Comparison of ENCODE assay signal across 25 cellular contexts in the genomic region with DNA sequence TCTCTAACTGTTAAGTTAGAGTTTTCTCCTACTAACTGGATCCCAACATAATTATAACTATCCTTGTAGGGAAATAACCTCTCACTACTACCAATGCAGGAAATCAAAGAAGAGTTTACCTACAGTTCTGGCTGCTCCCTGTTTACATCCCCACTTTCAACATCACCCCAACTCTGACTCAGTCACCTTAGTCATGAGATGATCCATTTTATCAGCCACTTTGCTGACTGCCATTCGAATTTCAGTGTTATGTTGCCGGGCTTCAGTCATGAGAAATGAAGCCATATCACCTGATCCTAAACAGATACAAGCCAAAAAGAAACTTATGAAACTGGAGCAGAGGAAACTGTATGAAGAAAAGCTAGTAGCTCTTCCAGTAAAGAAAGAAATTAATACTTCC. TPM values are rescaled to one million over a fixed set of nuclear protein-coding genes. Genes with fewer than 3 reads are reported as not detected.
DNase-seq lines count a peak whose midpoint lies in the region; ATAC-seq and TF ChIP-seq lines count a peak whose summit lies in the region.
"Had no signal": no experiment of that assay in that cellular context is flagged by ENCODE, and none has a peak within 500 bp of the region (broad histone marks: within the 10 kb centered on the region; RNA-seq: fewer than 3 reads in every experiment).

No MANE protein-coding gene starts in this region.

- intact Hi-C loops in left cardiac atrium (cut with DNase I), result no loop called here

- peaks cover 4% of the 10 kb centered on the region for H3K79me2 ChIP-seq in ACC112 (ENCODE audit: control insufficient read depth, insufficient read depth, low read length, unreplicated experiment)

- TF ChIP-seq CTCF in fibroblast of villous mesenchyme (IDR thresholded peaks at IDR 0.05; ENCODE audit: insufficient read depth, low read depth, low read length), result no peak

- ATAC-seq in HG03432 (IDR thresholded peaks at IDR 0.05; ENCODE audit: unreplicated experiment) (no peak), left cardiac atrium (no peak)
- ATAC-seq: A549; heart right ventricle; naive thymus-derived CD4-positive, alpha-beta T cell had no signal

- no peak overlapping the region for H2AFZ ChIP-seq in ACC112 (ENCODE audit: low read length, unreplicated experiment)
- H2AFZ ChIP-seq: PC-9 had no signal

- H3K27ac ChIP-seq in ACC112 (ENCODE audit: low read depth, low read length), result peak overlapping the region; percentile 12; the same call in 1 of the 2 replicates
- H3K27ac ChIP-seq: A549, adrenal gland, heart right ventricle, PC-9, vagina had no signal

- peak; percentile 51 for DNase-seq in HPDE6-E6E7 (ENCODE audit: extremely low spot score)
- DNase-seq in amniotic epithelial cell (ENCODE audit: low read depth), result peak; percentile 80
- DNase-seq in fibroblast of villous mesenchyme (ENCODE audit: low read depth), result peak; percentile 19
- DNase-seq in left cardiac atrium, result no peak
- DNase-seq in DMS114 treated with DMSO at 0.1 percent for 48 hours (lab: John Stamatoyannopoulos, UW; ENCODE audit: unreplicated experiment), result no peak
- DNase-seq in putamen (ENCODE audit: low spot score), result no peak
- DNase-seq: activated CD4-positive, CD25-positive, alpha-beta regulatory T cell treated with anti-CD3 and anti-CD28 coated beads, Interleukin-2, amount 50 U/mL, for 72 hours; activated naive CD4-positive, alpha-beta T cell treated with Interleukin-2 at 50 U/mL for 16 hours; activated T-cell treated with anti-CD3 and anti-CD28 coated beads, Interleukin-2, amount 50 U/mL, for 48 hours; adrenal gland; DMS79 treated with DMSO at 0.1 percent for 48 hours; heart right ventricle; naive thymus-derived CD4-positive, alpha-beta T cell; NCI-H1092 treated with DMSO at 0.1 percent for 48 hours; NCI-H1930; NCI-H2227 treated with DMSO at 0.1 percent for 48 hours; nucleus accumbens; PC-9; SIG-M5; small intestine; stimulated activated CD4-positive, alpha-beta T cell treated with anti-CD3 and anti-CD28 coated beads, Interleukin-2, amount 100 ng/mL, for 24 hours had no signal

- H3K4me1 ChIP-seq in ACC112 (ENCODE audit: control insufficient read depth, insufficient read depth, low read length, unreplicated experiment), result peaks cover 41% of the 10 kb centered on the region

- H3K4me3 ChIP-seq in ACC112 (ENCODE audit: low read depth, low read length) (no peak overlapping the region), fibroblast of villous mesenchyme (ENCODE audit: low read depth, low read length) (no peak overlapping the region)
- H3K4me3 ChIP-seq: A549, adrenal gland, heart right ventricle, PC-9, vagina had no signal

- H3K27me3 ChIP-seq in ACC112 (ENCODE audit: insufficient read depth, low read length), result no peaks in the 10 kb centered on the region
- H3K27me3 ChIP-seq: adrenal gland, heart right ventricle, vagina had no signal

- peaks cover 47% of the 10 kb centered on the region for H3K36me3 ChIP-seq in ACC112 (ENCODE audit: insufficient read depth, low read length)

RNA-seq across cellular contexts. Expression of gene SLC31A2, which starts 33.7 kb away (rescaled TPM):
- total RNA-seq in fibroblast of villous mesenchyme, result 11.6 and 23.3 TPM in 2 replicates
- total RNA-seq in left cardiac atrium, result 10 to 100 TPM in 1 of 2 donors, 1 to 10 TPM in 1; 7.1 to 12.3 TPM

RNA-seq across cellular contexts. Expression of gene FKBP15, which starts 36.6 kb away (rescaled TPM):
- 20.6 and 25.9 TPM in 2 replicates for total RNA-seq in fibroblast of villous mesenchyme
- 10 to 100 TPM; 19.5 to 20.4 TPM for total RNA-seq in left cardiac atrium

RNA-seq across cellular contexts. Expression of gene SLC31A1, which starts 36.8 kb away (rescaled TPM):
- total RNA-seq in fibroblast of villous mesenchyme (34.5 and 41.5 TPM in 2 replicates), left cardiac atrium (10 to 100 TPM; 13.8 to 23.4 TPM)

Comparison
In these comparisons a context has a peak if more than half of its experiments do, and no peak if none do; other contexts are left out.
1. DNase-seq: peak in HPDE6-E6E7 (single experiment), amniotic epithelial cell (single experiment) and fibroblast of villous mesenchyme (single experiment); none in left cardiac atrium (single experiment), DMS114 treated with DMSO at 0.1 percent for 48 hours (single experiment) and putamen (single experiment).